8 cellular contexts compared by ENCODE assay signal in genomic region chr3:172710709-172711456, GRCh38. TPM values are rescaled to one million over a fixed set of nuclear protein-coding genes. Genes with fewer than 3 reads are reported as not detected.
A peak's percentile ranks its signal among the peaks of the same experiment; 100 is the strongest.
DNase-seq lines count a peak whose midpoint lies in the region; ATAC-seq and FAIRE-seq lines count a peak whose summit lies in the region.

Gene NCEH1, minus strand, starts transcription at chr3:172711067. Its CDS starts 83 bp downstream, at chr3:172710984.

- peaks cover 6% of the 10 kb centered on the region; the same call in 1 of the 2 replicates for H3K27me3 ChIP-seq in HUES48 (ENCODE audit: control insufficient read depth, insufficient read depth, low read length)
- no peaks in the 10 kb centered on the region for H3K27me3 ChIP-seq in NT2/D1 (ENCODE audit: insufficient read depth, insufficient read length)

- peak; percentile 99 for ATAC-seq in GM21390 (IDR thresholded peaks at IDR 0.05; ENCODE audit: unreplicated experiment)

- FAIRE-seq in endometrium (lab: Jason Lieb, UNC) = peak; percentile 39

- 0% methylated on average over 28 to 38 of the region's 38 CpGs for WGBS in mesodermal cell (ENCODE audit: insufficient coverage in 2 of 2), 2 experiments

- H3K27ac ChIP-seq in HUES48 (ENCODE audit: low read depth, low read length) (peak within 1 kb of the TSS; percentile 73), mesodermal cell (ENCODE audit: low read depth, low read length, severe bottlenecking) (peak within 1 kb of the TSS; percentile 88)

- H3K36me3 ChIP-seq in HUES48 (ENCODE audit: control insufficient read depth, insufficient read depth, low read length) (no peaks in the 10 kb centered on the region), NT2/D1 (ENCODE audit: insufficient read depth, insufficient read length, low read length) (no peaks in the 10 kb centered on the region), mesodermal cell (ENCODE audit: control insufficient read depth, insufficient read depth, low read length) (no peaks in the 10 kb centered on the region)

- H3K4me1 ChIP-seq in HUES48 (ENCODE audit: control insufficient read depth, insufficient read depth, low read length) = 0 out of 2 replicates have a peak, but pooled peaks cover 3% of the 10 kb centered on the region
- no peaks in the 10 kb centered on the region for H3K4me1 ChIP-seq in NT2/D1 (ENCODE audit: insufficient read depth, insufficient read length)
- H3K4me1 ChIP-seq in mesodermal cell (ENCODE audit: control insufficient read depth, insufficient read depth, low read length, poor library complexity, severe bottlenecking) = no peaks in the 10 kb centered on the region

- H3K4me3 ChIP-seq in HUES48 (ENCODE audit: low read depth, low read length) (peak within 1 kb of the TSS; percentile 87), NT2/D1 (ENCODE audit: insufficient read length, low read depth) (peak within 1 kb of the TSS; percentile 91), mesodermal cell (ENCODE audit: extremely low read depth, insufficient read depth, low read length, poor library complexity, severe bottlenecking) (peak within 1 kb of the TSS; percentile 75)

- H3K9ac ChIP-seq in HUES48 (ENCODE audit: low read depth, low read length) (peak within 1 kb of the TSS; percentile 37), NT2/D1 (ENCODE audit: insufficient read length, low read depth) (peak within 1 kb of the TSS; percentile 90)

- DNase-seq in D341Med (ENCODE audit: low spot score) (peak; percentile 87), NT2/D1 (ENCODE audit: low read depth, low spot score) (peak; percentile 87)
- DNase-seq in activated CD8-positive, alpha-beta memory T cell treated with anti-CD3 and anti-CD28 coated beads, Interleukin-2, amount 50 U/mL, for 24 hours (ENCODE audit: extremely low read depth) = peak; percentile 43
- DNase-seq in stimulated activated CD8-positive, alpha-beta memory T cell treated with anti-CD3 and anti-CD28 coated beads, Interleukin-15, amount 100 ng/mL, for 48 hours (ENCODE audit: low read depth in 2 of 2) = peak; percentile 74

- H3K9me3 ChIP-seq in HUES48 (ENCODE audit: control insufficient read depth, insufficient read depth, low read length) (no peaks in the 10 kb centered on the region), NT2/D1 (ENCODE audit: insufficient read depth, low read length) (no peaks in the 10 kb centered on the region), mesodermal cell (ENCODE audit: control insufficient read depth, low read length) (no peaks in the 10 kb centered on the region)

RNA-seq across cellular contexts. Expression of gene NCEH1, which starts in this region (rescaled TPM):
- 3.9 TPM for polyA plus RNA-seq in mesodermal cell (2013, experiment 1 of 2)
- 3.7 TPM for polyA plus RNA-seq in mesodermal cell (2013, experiment 2 of 2)

Comparison
In these comparisons a context has a peak if more than half of its experiments do, and no peak if none do; other contexts are left out.
1. Peak in every context shown above with its lines: DNase-seq, ATAC-seq, H3K4me3 ChIP-seq and H3K27ac ChIP-seq.